Comparison of ENCODE assay signal across 18 cellular contexts in the genomic region with DNA sequence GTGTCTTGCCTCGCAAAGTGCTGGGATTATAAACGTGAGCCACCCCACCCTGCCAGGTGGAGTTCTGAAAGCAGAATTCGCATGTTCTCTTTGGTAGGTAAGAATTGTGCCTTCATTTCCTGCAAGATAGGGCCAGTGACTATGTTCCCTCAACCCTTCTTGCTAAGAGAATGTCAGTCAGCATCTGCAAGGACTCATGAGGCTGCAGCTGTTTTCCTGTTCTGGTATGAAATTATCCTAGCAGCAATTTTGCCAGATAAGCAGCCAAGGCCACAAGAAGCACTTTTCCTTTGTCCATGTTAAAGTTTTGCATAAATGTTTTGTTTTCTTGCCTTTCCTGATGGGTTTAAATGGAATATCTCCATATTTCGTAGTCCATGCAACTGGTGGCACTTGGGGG. TPM values are rescaled to one million over a fixed set of nuclear protein-coding genes. Genes with fewer than 3 reads are reported as not detected.
"Had no signal": no experiment of that assay in that cellular context is flagged by ENCODE, and none has a peak within 500 bp of the region (broad histone marks: within the 10 kb centered on the region; RNA-seq: fewer than 3 reads in every experiment).

No MANE protein-coding gene starts in this region.

- H3K27ac Mint-ChIP-seq: natural killer cell had no signal

- H3K4me3 ChIP-seq: left lung, lung, prostate gland, skin epidermis, stomach had no signal

- H3K9me3 ChIP-seq: left lung, prostate gland, stomach had no signal

- ATAC-seq: esophagus mucosa, left lung, natural killer cell, sciatic nerve had no signal

- H3K4me1 Mint-ChIP-seq: natural killer cell had no signal

- H3K79me2 ChIP-seq: parathyroid adenoma had no signal

- H3K36me3 Mint-ChIP-seq: natural killer cell had no signal

- H3K4me1 ChIP-seq: left lung, parathyroid adenoma, stomach had no signal

- H3K27me3 ChIP-seq: left lung, stomach had no signal

- H3K9ac ChIP-seq: parathyroid adenoma had no signal

- DNase-seq: effector memory CD4-positive, alpha-beta T cell; glutamatergic neuron; islet precursor cell; left lung; mesenchymal stem cell; natural killer cell; occipital lobe; stimulated activated CD4-positive, alpha-beta T cell treated with anti-CD3 and anti-CD28 coated beads, Interleukin-12 subunit alpha, Interleukin-12 subunit beta, amount 100 ng/mL, for 4 hours; stimulated activated naive CD4-positive, alpha-beta T cell; stomach; substantia nigra had no signal

- H3K36me3 ChIP-seq: left lung, prostate gland, stomach had no signal

- H2AFZ ChIP-seq: parathyroid adenoma had no signal

- H3K27ac ChIP-seq: left lung, parathyroid adenoma, prostate gland, skin epidermis, stomach had no signal

- H3K4me3 Mint-ChIP-seq: natural killer cell had no signal

RNA-seq across cellular contexts. Expression of a gene that starts 6.8 kb away (rescaled TPM):
- total RNA-seq: mononuclear cell, natural killer cell had no signal
